In the genomic region with DNA sequence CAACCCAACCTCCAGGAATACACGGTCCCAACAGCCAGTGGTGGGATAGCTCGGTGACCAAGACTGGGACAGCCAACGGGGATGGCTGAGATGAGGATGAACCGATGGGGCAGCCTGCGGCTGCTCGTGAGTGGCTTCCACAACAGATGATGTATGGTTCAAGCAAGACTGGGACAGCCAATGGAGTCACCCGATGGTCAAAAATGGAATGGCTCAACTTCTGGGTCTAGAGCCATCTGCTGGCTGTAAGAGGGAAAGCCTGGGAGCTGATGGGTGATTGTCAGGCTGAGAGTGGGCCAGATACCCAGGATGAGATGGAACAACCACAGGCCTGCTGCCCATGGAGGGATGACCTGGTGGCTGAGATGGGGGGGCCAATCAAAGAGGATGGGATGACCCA, we compare ENCODE assay signal across 1 cellular context.
A peak's percentile ranks its signal among the peaks of the same experiment; 100 is the strongest.
TF ChIP-seq lines count a peak whose summit lies in the region.

No MANE protein-coding gene starts in this region.

TF ChIP-seq in K562, 482 proteins besides CTCF, POLR2A, EP300 and RAD21 (continued from another document and continues in another):
- TF ChIP-seq CTCFL (IDR thresholded peaks at IDR 0.05; ENCODE audit: borderline replicate concordance, insufficient read depth, low read depth, low read length, poor library complexity, severe bottlenecking) (peak; percentile 21), ZNF274 (IDR thresholded peaks at IDR 0.05; ENCODE audit: borderline replicate concordance, low read depth, low read length) (no peak), HINFP (tag; conservative IDR thresholded peaks at IDR 0.05; ENCODE audit: low read depth) (no peak), CC2D1A (IDR thresholded peaks at IDR 0.05) (no peak), JUN (IDR thresholded peaks at IDR 0.05; ENCODE audit: borderline replicate concordance, low read depth, low read length) (no peak), JUN (CRISPR knock-in tag; IDR thresholded peaks at IDR 0.05; ENCODE audit: borderline replicate concordance) (no peak), ZNF586 (CRISPR knock-in tag; conservative IDR thresholded peaks at IDR 0.05) (no peak), GTF3C2 (IDR thresholded peaks at IDR 0.05; ENCODE audit: borderline replicate concordance, extremely low read depth, insufficient read length) (no peak), ZNF644 (tag; IDR thresholded peaks at IDR 0.05; ENCODE audit: low read depth) (peak; percentile 89; the same call in 1 of the 2 replicates), DDX20 (tag; IDR thresholded peaks at IDR 0.05; ENCODE audit: low read depth) (no peak), ZNF134 (CRISPR knock-in tag; conservative IDR thresholded peaks at IDR 0.05) (no peak), ZNF224 (CRISPR knock-in tag; IDR thresholded peaks at IDR 0.05) (no peak), KDM4B (IDR thresholded peaks at IDR 0.05; ENCODE audit: borderline replicate concordance in 2 of 2, low read depth in 1 of 2) (no peak), CXXC5 (CRISPR knock-in tag; IDR thresholded peaks at IDR 0.05) (peak; percentile 35; the same call in 1 of the 2 replicates), RNF219 (CRISPR knock-in tag; IDR thresholded peaks at IDR 0.05) (no peak), ZNF263 (CRISPR knock-in tag; IDR thresholded peaks at IDR 0.05; ENCODE audit: borderline replicate concordance) (no peak), SMARCA5 (IDR thresholded peaks at IDR 0.05) (no peak), ZNF431 (CRISPR knock-in tag; IDR thresholded peaks at IDR 0.05) (no peak), JUND (IDR thresholded peaks at IDR 0.05; ENCODE audit: borderline replicate concordance, low read depth, low read length) (0 out of 2 replicates have a peak, but pooled peaks have one; percentile 2), JUND (tag; IDR thresholded peaks at IDR 0.05; ENCODE audit: borderline replicate concordance, low read depth, low read length) (peak; percentile 33; the same call in 1 of the 3 replicates), ZNF584 (CRISPR knock-in tag; IDR thresholded peaks at IDR 0.05; ENCODE audit: low read depth) (peak; percentile 39; the same call in 1 of the 2 replicates), CHD1 (IDR thresholded peaks at IDR 0.05; ENCODE audit: low read length) (no peak), E2F1 (CRISPR knock-in tag; IDR thresholded peaks at IDR 0.05) (no peak), RBM25 (IDR thresholded peaks at IDR 0.05; ENCODE audit: low read depth, low read length, severe bottlenecking) (no peak)
- TF ChIP-seq, protein P1, sequence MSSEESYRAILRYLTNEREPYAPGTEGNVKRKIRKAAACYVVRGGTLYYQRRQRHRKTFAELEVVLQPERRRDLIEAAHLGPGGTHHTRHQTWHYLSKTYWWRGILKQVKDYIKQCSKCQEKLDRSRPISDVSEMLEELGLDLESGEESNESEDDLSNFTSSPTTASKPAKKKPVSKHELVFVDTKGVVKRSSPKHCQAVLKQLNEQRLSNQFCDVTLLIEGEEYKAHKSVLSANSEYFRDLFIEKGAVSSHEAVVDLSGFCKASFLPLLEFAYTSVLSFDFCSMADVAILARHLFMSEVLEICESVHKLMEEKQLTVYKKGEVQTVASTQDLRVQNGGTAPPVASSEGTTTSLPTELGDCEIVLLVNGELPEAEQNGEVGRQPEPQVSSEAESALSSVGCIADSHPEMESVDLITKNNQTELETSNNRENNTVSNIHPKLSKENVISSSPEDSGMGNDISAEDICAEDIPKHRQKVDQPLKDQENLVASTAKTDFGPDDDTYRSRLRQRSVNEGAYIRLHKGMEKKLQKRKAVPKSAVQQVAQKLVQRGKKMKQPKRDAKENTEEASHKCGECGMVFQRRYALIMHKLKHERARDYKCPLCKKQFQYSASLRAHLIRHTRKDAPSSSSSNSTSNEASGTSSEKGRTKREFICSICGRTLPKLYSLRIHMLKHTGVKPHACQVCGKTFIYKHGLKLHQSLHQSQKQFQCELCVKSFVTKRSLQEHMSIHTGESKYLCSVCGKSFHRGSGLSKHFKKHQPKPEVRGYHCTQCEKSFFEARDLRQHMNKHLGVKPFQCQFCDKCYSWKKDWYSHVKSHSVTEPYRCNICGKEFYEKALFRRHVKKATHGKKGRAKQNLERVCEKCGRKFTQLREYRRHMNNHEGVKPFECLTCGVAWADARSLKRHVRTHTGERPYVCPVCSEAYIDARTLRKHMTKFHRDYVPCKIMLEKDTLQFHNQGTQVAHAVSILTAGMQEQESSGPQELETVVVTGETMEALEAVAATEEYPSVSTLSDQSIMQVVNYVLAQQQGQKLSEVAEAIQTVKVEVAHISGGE (CRISPR knock-in tag; IDR thresholded peaks at IDR 0.05): 0 out of 6 replicates have a peak, but pooled peaks of 1 of the 3 experiments have one; percentile 31
- TF ChIP-seq, protein P2, sequence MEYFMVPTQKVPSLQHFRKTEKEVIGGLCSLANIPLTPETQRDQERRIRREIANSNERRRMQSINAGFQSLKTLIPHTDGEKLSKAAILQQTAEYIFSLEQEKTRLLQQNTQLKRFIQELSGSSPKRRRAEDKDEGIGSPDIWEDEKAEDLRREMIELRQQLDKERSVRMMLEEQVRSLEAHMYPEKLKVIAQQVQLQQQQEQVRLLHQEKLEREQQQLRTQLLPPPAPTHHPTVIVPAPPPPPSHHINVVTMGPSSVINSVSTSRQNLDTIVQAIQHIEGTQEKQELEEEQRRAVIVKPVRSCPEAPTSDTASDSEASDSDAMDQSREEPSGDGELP (CRISPR knock-in tag; IDR thresholded peaks at IDR 0.05; ENCODE audit: borderline replicate concordance): no peak
- TF ChIP-seq, protein P3, sequence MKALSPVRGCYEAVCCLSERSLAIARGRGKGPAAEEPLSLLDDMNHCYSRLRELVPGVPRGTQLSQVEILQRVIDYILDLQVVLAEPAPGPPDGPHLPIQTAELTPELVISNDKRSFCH (CRISPR knock-in tag; IDR thresholded peaks at IDR 0.05): no peak
- TF ChIP-seq, protein P3 (tag; IDR thresholded peaks at IDR 0.05): peak; percentile 62; the same call in 1 of the 2 replicates
- TF ChIP-seq, protein P4, sequence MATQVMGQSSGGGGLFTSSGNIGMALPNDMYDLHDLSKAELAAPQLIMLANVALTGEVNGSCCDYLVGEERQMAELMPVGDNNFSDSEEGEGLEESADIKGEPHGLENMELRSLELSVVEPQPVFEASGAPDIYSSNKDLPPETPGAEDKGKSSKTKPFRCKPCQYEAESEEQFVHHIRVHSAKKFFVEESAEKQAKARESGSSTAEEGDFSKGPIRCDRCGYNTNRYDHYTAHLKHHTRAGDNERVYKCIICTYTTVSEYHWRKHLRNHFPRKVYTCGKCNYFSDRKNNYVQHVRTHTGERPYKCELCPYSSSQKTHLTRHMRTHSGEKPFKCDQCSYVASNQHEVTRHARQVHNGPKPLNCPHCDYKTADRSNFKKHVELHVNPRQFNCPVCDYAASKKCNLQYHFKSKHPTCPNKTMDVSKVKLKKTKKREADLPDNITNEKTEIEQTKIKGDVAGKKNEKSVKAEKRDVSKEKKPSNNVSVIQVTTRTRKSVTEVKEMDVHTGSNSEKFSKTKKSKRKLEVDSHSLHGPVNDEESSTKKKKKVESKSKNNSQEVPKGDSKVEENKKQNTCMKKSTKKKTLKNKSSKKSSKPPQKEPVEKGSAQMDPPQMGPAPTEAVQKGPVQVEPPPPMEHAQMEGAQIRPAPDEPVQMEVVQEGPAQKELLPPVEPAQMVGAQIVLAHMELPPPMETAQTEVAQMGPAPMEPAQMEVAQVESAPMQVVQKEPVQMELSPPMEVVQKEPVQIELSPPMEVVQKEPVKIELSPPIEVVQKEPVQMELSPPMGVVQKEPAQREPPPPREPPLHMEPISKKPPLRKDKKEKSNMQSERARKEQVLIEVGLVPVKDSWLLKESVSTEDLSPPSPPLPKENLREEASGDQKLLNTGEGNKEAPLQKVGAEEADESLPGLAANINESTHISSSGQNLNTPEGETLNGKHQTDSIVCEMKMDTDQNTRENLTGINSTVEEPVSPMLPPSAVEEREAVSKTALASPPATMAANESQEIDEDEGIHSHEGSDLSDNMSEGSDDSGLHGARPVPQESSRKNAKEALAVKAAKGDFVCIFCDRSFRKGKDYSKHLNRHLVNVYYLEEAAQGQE (CRISPR knock-in tag; IDR thresholded peaks at IDR 0.05; ENCODE audit: low read depth): peak; percentile 71
- TF ChIP-seq, protein P5, sequence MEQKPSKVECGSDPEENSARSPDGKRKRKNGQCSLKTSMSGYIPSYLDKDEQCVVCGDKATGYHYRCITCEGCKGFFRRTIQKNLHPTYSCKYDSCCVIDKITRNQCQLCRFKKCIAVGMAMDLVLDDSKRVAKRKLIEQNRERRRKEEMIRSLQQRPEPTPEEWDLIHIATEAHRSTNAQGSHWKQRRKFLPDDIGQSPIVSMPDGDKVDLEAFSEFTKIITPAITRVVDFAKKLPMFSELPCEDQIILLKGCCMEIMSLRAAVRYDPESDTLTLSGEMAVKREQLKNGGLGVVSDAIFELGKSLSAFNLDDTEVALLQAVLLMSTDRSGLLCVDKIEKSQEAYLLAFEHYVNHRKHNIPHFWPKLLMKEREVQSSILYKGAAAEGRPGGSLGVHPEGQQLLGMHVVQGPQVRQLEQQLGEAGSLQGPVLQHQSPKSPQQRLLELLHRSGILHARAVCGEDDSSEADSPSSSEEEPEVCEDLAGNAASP (IDR thresholded peaks at IDR 0.05): no peak
- TF ChIP-seq, protein P6, sequence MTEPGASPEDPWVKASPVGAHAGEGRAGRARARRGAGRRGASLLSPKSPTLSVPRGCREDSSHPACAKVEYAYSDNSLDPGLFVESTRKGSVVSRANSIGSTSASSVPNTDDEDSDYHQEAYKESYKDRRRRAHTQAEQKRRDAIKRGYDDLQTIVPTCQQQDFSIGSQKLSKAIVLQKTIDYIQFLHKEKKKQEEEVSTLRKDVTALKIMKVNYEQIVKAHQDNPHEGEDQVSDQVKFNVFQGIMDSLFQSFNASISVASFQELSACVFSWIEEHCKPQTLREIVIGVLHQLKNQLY (CRISPR knock-in tag; conservative IDR thresholded peaks at IDR 0.05): no peak
